ENCODE assay signal across 7 cellular contexts in the genomic region with DNA sequence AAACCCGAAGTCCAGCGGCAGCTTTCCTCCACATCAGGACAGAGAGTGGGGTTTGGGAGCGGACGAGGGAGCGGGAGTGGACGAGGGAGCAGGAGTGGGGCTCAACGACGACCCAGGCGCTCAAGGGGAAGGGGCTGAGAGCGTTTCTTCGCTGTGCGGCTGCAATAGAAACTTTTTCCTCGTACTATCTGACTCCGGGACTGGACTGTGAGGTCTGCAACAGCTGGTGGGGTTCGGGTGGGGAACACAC. TPM values are rescaled to one million over a fixed set of nuclear protein-coding genes. Genes with fewer than 3 reads are reported as not detected.
DNase-seq lines count a peak whose midpoint lies in the region; ATAC-seq and TF ChIP-seq lines count a peak whose summit lies in the region.

No MANE protein-coding gene starts in this region.

- H3K14ac ChIP-seq in mesenchymal stem cell (ENCODE audit: low read length in 2 of 2): no peak overlapping the region

- no peak overlapping the region for H2AFZ ChIP-seq in mesenchymal stem cell (ENCODE audit: low read depth, low read length)

- peak overlapping the region in 1 of 2 experiments; percentile 60 for H3K23ac ChIP-seq in mesenchymal stem cell (ENCODE audit: low read length in 2 of 2)

- no peak for ATAC-seq in GM21737 (IDR thresholded peaks at IDR 0.05; ENCODE audit: unreplicated experiment)

- peak overlapping the region; percentile 54 for H4K8ac ChIP-seq in mesenchymal stem cell (ENCODE audit: low read length)

- peak overlapping the region; percentile 97 for H3K4me2 ChIP-seq in mesenchymal stem cell (ENCODE audit: low read length, poor library complexity, severe bottlenecking)

- DNase-seq in Peyer's patch (no peak), dorsolateral prefrontal cortex (no peak), mesenchymal stem cell (no peak), NCI-H82 treated with DMSO at 0.1 percent for 48 hours (lab: John Stamatoyannopoulos, UW; ENCODE audit: unreplicated experiment) (no peak), NCI-H1694 treated with DMSO at 0.1 percent for 48 hours (lab: John Stamatoyannopoulos, UW) (no peak)

- peak overlapping the region; percentile 99 for H3K9ac ChIP-seq in mesenchymal stem cell (ENCODE audit: low read length)
- H3K9ac ChIP-seq in subcutaneous abdominal adipose tissue (ENCODE audit: low read length in 5 of 5): peak overlapping the region in 4 of 5 donors; percentile 66 to 85 (median 73)

- no peak overlapping the region for H4K91ac ChIP-seq in mesenchymal stem cell (ENCODE audit: low read length)

- no peak for TF ChIP-seq POLR2A in Peyer's patch (IDR thresholded peaks at IDR 0.05)

- H3K36me3 ChIP-seq in Peyer's patch (no peaks in the 10 kb centered on the region), mesenchymal stem cell (ENCODE audit: control insufficient read depth in 1 of 2, insufficient read depth in 2 of 2, low read depth in 1 of 2, low read length in 2 of 2) (peaks cover 0 to 38% of the 10 kb centered on the region in 2 experiments), subcutaneous abdominal adipose tissue (ENCODE audit: control insufficient read depth in 5 of 5, insufficient read depth in 5 of 5, low read length in 5 of 5) (no peaks in the 10 kb centered on the region)

- TF ChIP-seq CTCF in Peyer's patch (IDR thresholded peaks at IDR 0.05) (no peak), dorsolateral prefrontal cortex (IDR thresholded peaks at IDR 0.05 in 54 of 56, conservative IDR thresholded peaks at IDR 0.05 in 2 of 56; ENCODE audit: low read depth in 1 of 56, partially characterized antibody in 56 of 56) (no peak)

- H3K27ac ChIP-seq in Peyer's patch (peak overlapping the region; percentile 22 to 63 (median 58)), dorsolateral prefrontal cortex (peak overlapping the region in 23 of 59 donors; percentile 14 to 85 (median 57)), mesenchymal stem cell (ENCODE audit: low read length, poor library complexity, severe bottlenecking) (no peak overlapping the region), subcutaneous abdominal adipose tissue (ENCODE audit: low read depth, low read length) (peak overlapping the region; percentile 81)

- H2BK12ac ChIP-seq in mesenchymal stem cell (ENCODE audit: low read length in 2 of 2): no peak overlapping the region

- H3K9me3 ChIP-seq in Peyer's patch (no peaks in the 10 kb centered on the region), mesenchymal stem cell (ENCODE audit: control insufficient read depth, low read length) (no peaks in the 10 kb centered on the region), subcutaneous abdominal adipose tissue (ENCODE audit: control insufficient read depth in 5 of 5, low read length in 5 of 5) (no peaks in the 10 kb centered on the region)

- no peak overlapping the region for H2BK5ac ChIP-seq in mesenchymal stem cell (ENCODE audit: low read depth, low read length, poor library complexity, severe bottlenecking)

- H3K4me3 ChIP-seq in Peyer's patch (peak overlapping the region; percentile 37 to 52 (median 42)), dorsolateral prefrontal cortex (peak overlapping the region; percentile 48 to 82 (median 67)), mesenchymal stem cell (ENCODE audit: insufficient read depth in 1 of 2, low read depth in 1 of 2, low read length in 2 of 2) (peak overlapping the region in 1 of 2 experiments; percentile 87), subcutaneous abdominal adipose tissue (ENCODE audit: low read depth in 1 of 5, low read length in 5 of 5) (peak overlapping the region; percentile 58 to 78 (median 68))

- no peaks in the 10 kb centered on the region for H3K79me1 ChIP-seq in mesenchymal stem cell (replicated peaks; ENCODE audit: low read length, poor library complexity, severe bottlenecking)

- intact Hi-C loops in dorsolateral prefrontal cortex (cut with DNase I): no loop called here

- peak overlapping the region; percentile 19 for H2BK120ac ChIP-seq in mesenchymal stem cell (ENCODE audit: low read depth, low read length)

- H3K4me1 ChIP-seq in Peyer's patch: peaks cover 0 to 18% (median 5%) of the 10 kb centered on the region in 4 donors
- H3K4me1 ChIP-seq in mesenchymal stem cell (ENCODE audit: control insufficient read depth, insufficient read depth, low read depth, low read length): peaks cover 17% of the 10 kb centered on the region
- peaks cover 0 to 62% (median 32%) of the 10 kb centered on the region in 5 donors for H3K4me1 ChIP-seq in subcutaneous abdominal adipose tissue (ENCODE audit: control insufficient read depth in 5 of 5, insufficient read depth in 5 of 5, low read length in 5 of 5)

- H3K18ac ChIP-seq in mesenchymal stem cell (ENCODE audit: low read depth in 1 of 2, low read length in 2 of 2): no peak overlapping the region

- H3K4ac ChIP-seq in mesenchymal stem cell (ENCODE audit: low read depth in 1 of 2, low read length in 2 of 2): no peak overlapping the region

- peak overlapping the region; percentile 67 for H2BK15ac ChIP-seq in mesenchymal stem cell (ENCODE audit: low read depth, poor library complexity, severe bottlenecking)

- H2AK5ac ChIP-seq in mesenchymal stem cell (ENCODE audit: low read length, severe bottlenecking): no peak overlapping the region

- H3K27me3 ChIP-seq in Peyer's patch (peaks cover 0 to 19% of the 10 kb centered on the region in 2 donors), dorsolateral prefrontal cortex (peaks cover 0 to 32% (median 0%) of the 10 kb centered on the region in 45 donors), mesenchymal stem cell (ENCODE audit: control insufficient read depth in 1 of 2, insufficient read depth in 1 of 2, low read length in 2 of 2) (peaks cover 0 to 80% of the 10 kb centered on the region in 2 experiments), subcutaneous abdominal adipose tissue (ENCODE audit: control insufficient read depth in 5 of 5, insufficient read depth in 4 of 5, low read length in 5 of 5) (peaks cover 14 to 54% (median 29%) of the 10 kb centered on the region in 5 donors)

- 7% methylated on average over 12 of the region's 15 CpGs for WGBS in mesenchymal stem cell

RNA-seq across cellular contexts. Expression of a gene that starts 1.4 kb away (rescaled TPM):
- total RNA-seq in Peyer's patch: 1 to 10 TPM in 3 of 4 donors, not detected in 1; 2.4 to 3.5 (median 2.5) TPM
- 10 to 100 TPM in 7 of 120 experiments, 1 to 10 TPM in 110, under 1 TPM in 3; 0.58 to 19.6 (median 2.4) TPM for total RNA-seq in dorsolateral prefrontal cortex
- polyA plus RNA-seq in mesenchymal stem cell (2013, experiment 1 of 2): 0.37 TPM
- 0.44 TPM for polyA plus RNA-seq in mesenchymal stem cell (2013, experiment 2 of 2)
